In genomic region chr6:133047706-133048105, GRCh38 we compare ENCODE assay signal across 29 cellular contexts.
"Had no signal": no experiment of that assay in that cellular context is flagged by ENCODE, and none has a peak within 500 bp of the region (broad histone marks: within the 10 kb centered on the region; RNA-seq: fewer than 3 reads in every experiment).

No MANE protein-coding gene starts in this region.

- ATAC-seq: activated CD4-positive, alpha-beta T cell treated with anti-CD3 and anti-CD28 coated beads for 36 hours; activated CD8-positive, alpha-beta memory T cell treated with anti-CD3 and anti-CD28 coated beads, Interleukin-2, amount 10 ng/mL, durations not matched to agents 7 days and 5 days; activated CD8-positive, alpha-beta T cell treated with anti-CD3 and anti-CD28 coated beads, Interleukin-2, amount 10 ng/mL, durations not matched to agents 7 days and 5 days; activated naive CD8-positive, alpha-beta T cell treated with anti-CD3 and anti-CD28 coated beads, Interleukin-2, amount 50 U/mL, for 24 hours; body of pancreas; effector memory CD8-positive, alpha-beta T cell; foreskin keratinocyte; gastroesophageal sphincter had no signal

- DNase-seq: activated CD4-positive, alpha-beta memory T cell treated with anti-CD3 and anti-CD28 coated beads for 36 hours; activated CD4-positive, alpha-beta T cell treated with anti-CD3 and anti-CD28 coated beads for 36 hours; activated CD4-positive, alpha-beta T cell treated with anti-CD3 and anti-CD28 coated beads, Interleukin-2, amount 10 ng/mL, durations not matched to agents 24 days and 14 days; activated CD4-positive, CD25-positive, alpha-beta regulatory T cell; activated CD4-positive, CD25-positive, alpha-beta regulatory T cell treated with anti-CD3 and anti-CD28 coated beads, Interleukin-2, amount 50 U/mL, for 72 hours; activated CD8-positive, alpha-beta memory T cell treated with anti-CD3 and anti-CD28 coated beads, Interleukin-2, amount 10 ng/mL, durations not matched to agents 7 days and 5 days; activated CD8-positive, alpha-beta memory T cell treated with anti-CD3 and anti-CD28 coated beads, Interleukin-2, amount 50 U/mL, for 4 hours; activated CD8-positive, alpha-beta T cell treated with anti-CD3 and anti-CD28 coated beads, Interleukin-2, amount 10 ng/mL, durations not matched to agents 7 days and 5 days; activated effector memory CD4-positive, alpha-beta T cell treated with anti-CD3 and anti-CD28 coated beads, Interleukin-2, amount 50 U/mL, for 16 hours; activated naive CD4-positive, alpha-beta T cell treated with anti-CD3 and anti-CD28 coated beads for 36 hours; activated naive CD8-positive, alpha-beta T cell treated with anti-CD3 and anti-CD28 coated beads for 36 hours; activated naive CD8-positive, alpha-beta T cell treated with anti-CD3 and anti-CD28 coated beads, Interleukin-2, amount 50 U/mL, for 24 hours; activated T-cell treated with anti-CD3 and anti-CD28 coated beads, Interleukin-2, amount 50 U/mL, for 1 hour; activated T-cell treated with anti-CD3 and anti-CD28 coated beads, Interleukin-2, amount 50 U/mL, for 48 hours; adrenal gland; amygdala; aorta; body of pancreas; cortex of kidney; dermis blood vessel endothelial cell; effector CD4-positive, alpha-beta T cell; effector memory CD8-positive, alpha-beta T cell; erythroblast; foreskin keratinocyte; T-helper 2 cell had no signal

- H3K4me1 ChIP-seq: adrenal gland, body of pancreas, breast epithelium, esophagus muscularis mucosa, foreskin keratinocyte, gastroesophageal sphincter had no signal

- H3K27me3 ChIP-seq: adrenal gland, body of pancreas, breast epithelium, cardiac muscle cell, esophagus muscularis mucosa, foreskin keratinocyte, gastroesophageal sphincter had no signal

- H3K4me3 ChIP-seq: adrenal gland, body of pancreas, breast epithelium, cardiac muscle cell, esophagus muscularis mucosa, gastroesophageal sphincter had no signal

- H3K9me3 ChIP-seq: adrenal gland, body of pancreas, breast epithelium, esophagus muscularis mucosa, gastroesophageal sphincter had no signal

- H3K36me3 ChIP-seq: adrenal gland, breast epithelium, cardiac muscle cell, esophagus muscularis mucosa, gastroesophageal sphincter had no signal

- H3K27ac ChIP-seq: adrenal gland, body of pancreas, breast epithelium, cardiac muscle cell, esophagus muscularis mucosa, foreskin keratinocyte, gastroesophageal sphincter had no signal
